ENCODE assay signal across 10 cellular contexts in the genomic region with DNA sequence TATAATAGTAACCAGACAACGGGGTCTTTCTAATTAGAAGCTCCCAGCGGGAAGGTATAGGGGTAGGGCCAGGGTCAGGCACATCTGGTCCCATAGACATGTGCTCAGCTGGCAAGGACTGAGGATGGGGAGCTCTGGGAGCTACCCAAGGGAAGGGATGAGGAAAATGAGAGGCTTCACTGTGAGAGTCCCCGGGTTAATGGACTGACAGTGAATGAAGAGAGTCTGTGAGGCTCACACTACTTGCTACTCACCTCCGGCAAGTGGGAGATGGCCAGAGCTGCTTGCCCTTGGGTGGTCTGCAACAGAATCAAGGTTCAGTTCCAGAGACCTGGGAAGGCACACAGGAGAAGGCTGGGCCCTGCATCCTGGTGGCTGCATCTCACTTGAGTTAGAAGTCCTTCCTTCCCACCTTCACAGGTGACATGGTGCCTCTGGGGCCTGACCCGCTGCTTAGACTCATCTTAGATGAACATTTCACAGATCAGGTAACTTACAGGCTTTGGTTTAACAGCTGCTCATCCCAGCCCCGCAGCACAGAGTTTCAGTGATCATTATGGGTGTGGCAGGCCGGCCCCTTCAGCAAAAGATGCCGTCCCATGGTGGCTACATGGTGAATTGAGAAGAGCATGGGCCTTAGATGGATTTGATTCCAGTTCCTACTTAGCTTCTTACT. TPM values are rescaled to one million over a fixed set of nuclear protein-coding genes. Genes with fewer than 3 reads are reported as not detected.
DNase-seq lines count a peak whose midpoint lies in the region; ATAC-seq, FAIRE-seq and TF ChIP-seq lines count a peak whose summit lies in the region.
"Had no signal": no experiment of that assay in that cellular context is flagged by ENCODE, and none has a peak within 500 bp of the region (broad histone marks: within the 10 kb centered on the region; RNA-seq: fewer than 3 reads in every experiment).

No MANE protein-coding gene starts in this region.

- no peaks in the 10 kb centered on the region for H4K20me1 ChIP-seq in GM23248 (ENCODE audit: insufficient read depth)

- CTCF ChIA-PET in CD4-positive, alpha-beta T cell (lab: Charles Lee): interaction anchor here (0.9 to 9.1 kb wide), 7 partner anchors 8 to 101 kb away, joined by 3 to 236 read pairs (median 15); partner anchors contain the start of gene EIF2D

- no peak overlapping the region for H3K4me2 ChIP-seq in GM23248 (ENCODE audit: unreplicated experiment)

- no peak for FAIRE-seq in urothelium cell line (lab: Jason Lieb, UNC)

- H3K27me3 Mint-ChIP-seq in CD4-positive, alpha-beta T cell: no peaks in the 10 kb centered on the region
- H3K27me3 Mint-ChIP-seq in activated naive CD8-positive, alpha-beta T cell: no peaks in the 10 kb centered on the region
- no peaks in the 10 kb centered on the region for H3K27me3 Mint-ChIP-seq in natural killer cell treated with Interleukin-12 subunit alpha and Interleukin-12 subunit beta and Interleukin-15 and Interleukin-18, amount 100 ng/mL, for 72 hours

- H3K36me3 Mint-ChIP-seq in CD4-positive, alpha-beta T cell (ENCODE audit: low read depth): peaks cover 72% of the 10 kb centered on the region
- H3K36me3 Mint-ChIP-seq in activated naive CD8-positive, alpha-beta T cell: peaks cover 20% of the 10 kb centered on the region
- H3K36me3 Mint-ChIP-seq in natural killer cell treated with Interleukin-12 subunit alpha and Interleukin-12 subunit beta and Interleukin-15 and Interleukin-18, amount 100 ng/mL, for 72 hours: peaks cover 26% of the 10 kb centered on the region

- intact Hi-C loops in CD4-positive, alpha-beta T cell (cut with DNase I, micrococcal nuclease): loop anchor here (1.0 to 5.0 kb wide), 3 partner anchors 23 to 103 kb away; no protein-coding TSS in a partner anchor

- no peaks in the 10 kb centered on the region for H3K9me3 ChIP-seq in CD4-positive, alpha-beta T cell (ENCODE audit: control insufficient read depth, low read length)
- no peaks in the 10 kb centered on the region for H3K9me3 ChIP-seq in GM23248 (ENCODE audit: low read depth)
- H3K9me3 ChIP-seq: Caco-2, uterus had no signal

- in situ Hi-C loops in GM23248 (cut with MboI): loop anchor here (10.0 kb wide), 1 partner anchor 76 kb away; the partner anchor contains the start of gene RASSF5

- H3K4me1 ChIP-seq in GM23248 (ENCODE audit: insufficient read depth): peaks cover 15% of the 10 kb centered on the region
- H3K4me1 ChIP-seq: Caco-2, uterus had no signal

- no peak for TF ChIP-seq CTCF in CD4-positive, alpha-beta T cell (IDR thresholded peaks at IDR 0.05)

- H2AFZ ChIP-seq in GM23248: no peak overlapping the region

- peak overlapping the region; percentile 95 for H3K27ac ChIP-seq in CD4-positive, alpha-beta T cell (ENCODE audit: low read depth, low read length)
- H3K27ac ChIP-seq in GM23248: peak overlapping the region; percentile 44
- H3K27ac ChIP-seq: uterus had no signal

- 76 to 80% methylated on average over 8 of the region's 8 CpGs for WGBS in GM23248 (ENCODE audit: low coverage in 1 of 2, low lambda C conversion rate in 2 of 2, missing lambda C conversion rate in 2 of 2), 2 experiments

- peak overlapping the region; percentile 86 for H3K27ac Mint-ChIP-seq in CD4-positive, alpha-beta T cell
- H3K27ac Mint-ChIP-seq in activated naive CD8-positive, alpha-beta T cell: peak overlapping the region; percentile 100
- peak overlapping the region; percentile 99 to 100 for H3K27ac Mint-ChIP-seq in natural killer cell treated with Interleukin-12 subunit alpha and Interleukin-12 subunit beta and Interleukin-15 and Interleukin-18, amount 100 ng/mL, for 72 hours

- no peaks in the 10 kb centered on the region for H3K79me2 ChIP-seq in GM23248 (ENCODE audit: insufficient read depth)

- no peak for ATAC-seq in CD4-positive, alpha-beta T cell (ENCODE audit: poor library complexity)
- no peak for ATAC-seq in natural killer cell treated with Interleukin-12 subunit alpha and Interleukin-12 subunit beta and Interleukin-15 and Interleukin-18, amount 100 ng/mL, for 72 hours
- no peak for ATAC-seq in HG03432 (IDR thresholded peaks at IDR 0.05; ENCODE audit: unreplicated experiment)

- H3K4me3 ChIP-seq in GM23248: no peak overlapping the region
- H3K4me3 ChIP-seq: uterus had no signal

- no peak for DNase-seq in CD4-positive, alpha-beta T cell
- no peak for DNase-seq in GM23248
- DNase-seq in natural killer cell treated with Interleukin-12 subunit alpha and Interleukin-12 subunit beta and Interleukin-15 and Interleukin-18, amount 100 ng/mL, for 72 hours (ENCODE audit: low spot score): no peak
- no peak for DNase-seq in cerebellum (ENCODE audit: low spot score)
- DNase-seq in urothelium cell line (ENCODE audit: low spot score): no peak
- DNase-seq in middle frontal gyrus (ENCODE audit: extremely low spot score, low spot score): no peak
- DNase-seq: Caco-2 had no signal

- H3K9me2 ChIP-seq in GM23248 (ENCODE audit: insufficient read depth): no peaks in the 10 kb centered on the region

- no peaks in the 10 kb centered on the region for H3K36me3 ChIP-seq in GM23248 (ENCODE audit: low read depth)
- H3K36me3 ChIP-seq: uterus had no signal

- H3K4me1 Mint-ChIP-seq in CD4-positive, alpha-beta T cell (ENCODE audit: low read depth): peaks cover 85% of the 10 kb centered on the region
- H3K4me1 Mint-ChIP-seq in activated naive CD8-positive, alpha-beta T cell (ENCODE audit: low read depth): peaks cover 87% of the 10 kb centered on the region
- peaks cover 90 to 92% of the 10 kb centered on the region in 2 donors for H3K4me1 Mint-ChIP-seq in natural killer cell treated with Interleukin-12 subunit alpha and Interleukin-12 subunit beta and Interleukin-15 and Interleukin-18, amount 100 ng/mL, for 72 hours (ENCODE audit: low read depth in 2 of 2)

- H3K9ac ChIP-seq in GM23248: 0 out of 2 replicates have a peak overlapping the region, but pooled peaks have one; percentile 11

- no peaks in the 10 kb centered on the region for H3K27me3 ChIP-seq in CD4-positive, alpha-beta T cell (ENCODE audit: control insufficient read depth, insufficient read depth, low read length)
- no peaks in the 10 kb centered on the region for H3K27me3 ChIP-seq in GM23248 (replicated peaks; ENCODE audit: insufficient read depth)
- H3K27me3 ChIP-seq: uterus had no signal

- H3K4me3 Mint-ChIP-seq in CD4-positive, alpha-beta T cell: peak overlapping the region; percentile 75
- peak overlapping the region; percentile 84 for H3K4me3 Mint-ChIP-seq in activated naive CD8-positive, alpha-beta T cell
- peak overlapping the region; percentile 91 for H3K4me3 Mint-ChIP-seq in natural killer cell treated with Interleukin-12 subunit alpha and Interleukin-12 subunit beta and Interleukin-15 and Interleukin-18, amount 100 ng/mL, for 72 hours

- no peaks in the 10 kb centered on the region for H3K9me3 Mint-ChIP-seq in CD4-positive, alpha-beta T cell
- no peaks in the 10 kb centered on the region for H3K9me3 Mint-ChIP-seq in activated naive CD8-positive, alpha-beta T cell (ENCODE audit: low read depth)
- no peaks in the 10 kb centered on the region for H3K9me3 Mint-ChIP-seq in natural killer cell treated with Interleukin-12 subunit alpha and Interleukin-12 subunit beta and Interleukin-15 and Interleukin-18, amount 100 ng/mL, for 72 hours

- POLR2A ChIA-PET in CD4-positive, alpha-beta T cell (lab: Charles Lee): interaction anchor here (0.7 to 8.3 kb wide), 7 partner anchors 14 to 110 kb away, joined by 4 to 169 read pairs (median 33); partner anchors contain the start of genes EIF2D and IKBKE

- H3F3A ChIP-seq in GM23248 (ENCODE audit: insufficient read depth): 0 out of 2 replicates have a peak, but pooled peaks cover 16% of the 10 kb centered on the region

RNA-seq across cellular contexts. Expression of gene EIF2D, which starts 31.7 kb away (rescaled TPM):
- total RNA-seq in CD4-positive, alpha-beta T cell: 10 to 100 TPM; 48.9 to 51.6 TPM
- 46.7 and 53.4 TPM in 2 replicates for total RNA-seq in GM23248 (2014; rRNA removed; shearing (Covaris generic))
- polyA plus RNA-seq in GM23248 (2016; fragmentation: Nextera tagmentation; extraction: Ambion mirVana): 31.2 and 31.4 TPM in 2 replicates
- total RNA-seq in natural killer cell treated with Interleukin-12 subunit alpha and Interleukin-12 subunit beta and Interleukin-15 and Interleukin-18, amount 100 ng/mL, for 72 hours: 10 to 100 TPM; 49.1 to 91.5 TPM
- 22.5 TPM for total RNA-seq in cerebellum

RNA-seq across cellular contexts. Expression of gene DYRK3, which starts 54.8 kb away (rescaled TPM):
- total RNA-seq in CD4-positive, alpha-beta T cell: 1 to 10 TPM; 1.6 to 1.7 TPM
- total RNA-seq in GM23248 (2014; rRNA removed; shearing (Covaris generic)): 28.8 and 31.5 TPM in 2 replicates
- polyA plus RNA-seq in GM23248 (2016; fragmentation: Nextera tagmentation; extraction: Ambion mirVana): 16.9 and 18.2 TPM in 2 replicates
- total RNA-seq in natural killer cell treated with Interleukin-12 subunit alpha and Interleukin-12 subunit beta and Interleukin-15 and Interleukin-18, amount 100 ng/mL, for 72 hours: 1 to 10 TPM; 5.6 to 8.8 TPM
- total RNA-seq in cerebellum: 24.5 TPM
- total RNA-seq: Caco-2 had no signal
